ENCODE assay signal across 1 cellular context in the genomic region with DNA sequence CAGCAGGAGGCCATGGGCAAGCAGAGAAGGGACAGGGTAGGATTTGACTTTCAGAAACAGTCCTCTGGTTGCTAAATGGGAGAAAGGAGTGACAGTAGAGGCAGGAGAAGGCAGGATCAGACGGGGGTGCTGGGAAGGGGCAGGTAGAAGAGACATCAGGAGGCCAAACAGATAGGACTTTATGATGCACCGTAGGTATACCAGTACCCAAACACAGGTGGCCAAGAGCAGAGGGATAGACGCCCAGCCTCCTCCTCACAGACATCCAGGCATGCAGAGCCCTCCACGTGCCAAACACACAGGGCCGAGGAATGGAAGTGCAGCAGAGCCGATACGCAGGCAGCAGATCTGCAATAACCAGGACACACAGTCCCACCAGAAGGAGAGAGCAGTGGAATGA.
TF ChIP-seq lines count a peak whose summit lies in the region.

No MANE protein-coding gene starts in this region.

TF ChIP-seq in H1, 55 proteins besides CTCF, POLR2A, EP300 and RAD21:
- no peak for TF ChIP-seq CHD2 (IDR thresholded peaks at IDR 0.05; ENCODE audit: low read length)
- TF ChIP-seq, protein P1, sequence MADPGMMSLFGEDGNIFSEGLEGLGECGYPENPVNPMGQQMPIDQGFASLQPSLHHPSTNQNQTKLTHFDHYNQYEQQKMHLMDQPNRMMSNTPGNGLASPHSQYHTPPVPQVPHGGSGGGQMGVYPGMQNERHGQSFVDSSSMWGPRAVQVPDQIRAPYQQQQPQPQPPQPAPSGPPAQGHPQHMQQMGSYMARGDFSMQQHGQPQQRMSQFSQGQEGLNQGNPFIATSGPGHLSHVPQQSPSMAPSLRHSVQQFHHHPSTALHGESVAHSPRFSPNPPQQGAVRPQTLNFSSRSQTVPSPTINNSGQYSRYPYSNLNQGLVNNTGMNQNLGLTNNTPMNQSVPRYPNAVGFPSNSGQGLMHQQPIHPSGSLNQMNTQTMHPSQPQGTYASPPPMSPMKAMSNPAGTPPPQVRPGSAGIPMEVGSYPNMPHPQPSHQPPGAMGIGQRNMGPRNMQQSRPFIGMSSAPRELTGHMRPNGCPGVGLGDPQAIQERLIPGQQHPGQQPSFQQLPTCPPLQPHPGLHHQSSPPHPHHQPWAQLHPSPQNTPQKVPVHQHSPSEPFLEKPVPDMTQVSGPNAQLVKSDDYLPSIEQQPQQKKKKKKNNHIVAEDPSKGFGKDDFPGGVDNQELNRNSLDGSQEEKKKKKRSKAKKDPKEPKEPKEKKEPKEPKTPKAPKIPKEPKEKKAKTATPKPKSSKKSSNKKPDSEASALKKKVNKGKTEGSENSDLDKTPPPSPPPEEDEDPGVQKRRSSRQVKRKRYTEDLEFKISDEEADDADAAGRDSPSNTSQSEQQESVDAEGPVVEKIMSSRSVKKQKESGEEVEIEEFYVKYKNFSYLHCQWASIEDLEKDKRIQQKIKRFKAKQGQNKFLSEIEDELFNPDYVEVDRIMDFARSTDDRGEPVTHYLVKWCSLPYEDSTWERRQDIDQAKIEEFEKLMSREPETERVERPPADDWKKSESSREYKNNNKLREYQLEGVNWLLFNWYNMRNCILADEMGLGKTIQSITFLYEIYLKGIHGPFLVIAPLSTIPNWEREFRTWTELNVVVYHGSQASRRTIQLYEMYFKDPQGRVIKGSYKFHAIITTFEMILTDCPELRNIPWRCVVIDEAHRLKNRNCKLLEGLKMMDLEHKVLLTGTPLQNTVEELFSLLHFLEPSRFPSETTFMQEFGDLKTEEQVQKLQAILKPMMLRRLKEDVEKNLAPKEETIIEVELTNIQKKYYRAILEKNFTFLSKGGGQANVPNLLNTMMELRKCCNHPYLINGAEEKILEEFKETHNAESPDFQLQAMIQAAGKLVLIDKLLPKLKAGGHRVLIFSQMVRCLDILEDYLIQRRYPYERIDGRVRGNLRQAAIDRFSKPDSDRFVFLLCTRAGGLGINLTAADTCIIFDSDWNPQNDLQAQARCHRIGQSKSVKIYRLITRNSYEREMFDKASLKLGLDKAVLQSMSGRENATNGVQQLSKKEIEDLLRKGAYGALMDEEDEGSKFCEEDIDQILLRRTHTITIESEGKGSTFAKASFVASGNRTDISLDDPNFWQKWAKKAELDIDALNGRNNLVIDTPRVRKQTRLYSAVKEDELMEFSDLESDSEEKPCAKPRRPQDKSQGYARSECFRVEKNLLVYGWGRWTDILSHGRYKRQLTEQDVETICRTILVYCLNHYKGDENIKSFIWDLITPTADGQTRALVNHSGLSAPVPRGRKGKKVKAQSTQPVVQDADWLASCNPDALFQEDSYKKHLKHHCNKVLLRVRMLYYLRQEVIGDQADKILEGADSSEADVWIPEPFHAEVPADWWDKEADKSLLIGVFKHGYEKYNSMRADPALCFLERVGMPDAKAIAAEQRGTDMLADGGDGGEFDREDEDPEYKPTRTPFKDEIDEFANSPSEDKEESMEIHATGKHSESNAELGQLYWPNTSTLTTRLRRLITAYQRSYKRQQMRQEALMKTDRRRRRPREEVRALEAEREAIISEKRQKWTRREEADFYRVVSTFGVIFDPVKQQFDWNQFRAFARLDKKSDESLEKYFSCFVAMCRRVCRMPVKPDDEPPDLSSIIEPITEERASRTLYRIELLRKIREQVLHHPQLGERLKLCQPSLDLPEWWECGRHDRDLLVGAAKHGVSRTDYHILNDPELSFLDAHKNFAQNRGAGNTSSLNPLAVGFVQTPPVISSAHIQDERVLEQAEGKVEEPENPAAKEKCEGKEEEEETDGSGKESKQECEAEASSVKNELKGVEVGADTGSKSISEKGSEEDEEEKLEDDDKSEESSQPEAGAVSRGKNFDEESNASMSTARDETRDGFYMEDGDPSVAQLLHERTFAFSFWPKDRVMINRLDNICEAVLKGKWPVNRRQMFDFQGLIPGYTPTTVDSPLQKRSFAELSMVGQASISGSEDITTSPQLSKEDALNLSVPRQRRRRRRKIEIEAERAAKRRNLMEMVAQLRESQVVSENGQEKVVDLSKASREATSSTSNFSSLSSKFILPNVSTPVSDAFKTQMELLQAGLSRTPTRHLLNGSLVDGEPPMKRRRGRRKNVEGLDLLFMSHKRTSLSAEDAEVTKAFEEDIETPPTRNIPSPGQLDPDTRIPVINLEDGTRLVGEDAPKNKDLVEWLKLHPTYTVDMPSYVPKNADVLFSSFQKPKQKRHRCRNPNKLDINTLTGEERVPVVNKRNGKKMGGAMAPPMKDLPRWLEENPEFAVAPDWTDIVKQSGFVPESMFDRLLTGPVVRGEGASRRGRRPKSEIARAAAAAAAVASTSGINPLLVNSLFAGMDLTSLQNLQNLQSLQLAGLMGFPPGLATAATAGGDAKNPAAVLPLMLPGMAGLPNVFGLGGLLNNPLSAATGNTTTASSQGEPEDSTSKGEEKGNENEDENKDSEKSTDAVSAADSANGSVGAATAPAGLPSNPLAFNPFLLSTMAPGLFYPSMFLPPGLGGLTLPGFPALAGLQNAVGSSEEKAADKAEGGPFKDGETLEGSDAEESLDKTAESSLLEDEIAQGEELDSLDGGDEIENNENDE (IDR thresholded peaks at IDR 0.05; ENCODE audit: insufficient replicate concordance, low read length): no peak
